In genomic region chr15:65049418-65049840, GRCh38 we compare ENCODE assay signal across 9 cellular contexts. TPM values are rescaled to one million over a fixed set of nuclear protein-coding genes. Genes with fewer than 3 reads are reported as not detected.
DNase-seq lines count a peak whose midpoint lies in the region; ATAC-seq and TF ChIP-seq lines count a peak whose summit lies in the region.
"Had no signal": no experiment of that assay in that cellular context is flagged by ENCODE, and none has a peak within 500 bp of the region (broad histone marks: within the 10 kb centered on the region; RNA-seq: fewer than 3 reads in every experiment).

No MANE protein-coding gene starts in this region.

- H3K27me3 ChIP-seq in left ventricle myocardium inferior (ENCODE audit: low read depth) (no peaks in the 10 kb centered on the region), prostate gland (replicated peaks; ENCODE audit: insufficient read depth) (no peaks in the 10 kb centered on the region), upper lobe of right lung (no peaks in the 10 kb centered on the region)

- H3K4me3 ChIP-seq in left ventricle myocardium inferior (peak overlapping the region; percentile 59), prostate gland (peak overlapping the region in 1 of 2 donors; percentile 19), upper lobe of right lung (peak overlapping the region; percentile 26)

- H3K9me3 ChIP-seq in left ventricle myocardium inferior (replicated peaks) (no peaks in the 10 kb centered on the region), prostate gland (no peaks in the 10 kb centered on the region), upper lobe of right lung (no peaks in the 10 kb centered on the region)

- WGBS in prostate gland: 11% methylated on average over 19 of the region's 19 CpGs

- no peak for TF ChIP-seq POLR2A in prostate gland (IDR thresholded peaks at IDR 0.05)

- DNase-seq in GM03348 (ENCODE audit: low spot score) (peak; percentile 99), NCI-H1436 (lab: John Stamatoyannopoulos, UW) (peak; percentile 99), T-helper 1 cell (peak; percentile 69 to 84 (median 80)), amniotic stem cell (lab: John Stamatoyannopoulos, UW) (peak; percentile 74), left ventricle myocardium inferior (peak; percentile 90), prostate gland (ENCODE audit: low spot score) (peak; percentile 89), upper lobe of right lung (peak; percentile 93)

- intact Hi-C loops in left ventricle myocardium inferior (cut with micrococcal nuclease) (no loop called here), prostate gland (cut with DNase I) (no loop called here), upper lobe of right lung (cut with DNase I) (no loop called here)

- H3K27ac ChIP-seq in left ventricle myocardium inferior (replicated peaks) (no peak overlapping the region), prostate gland (no peak overlapping the region), upper lobe of right lung (no peak overlapping the region)

- H3K4me1 ChIP-seq in left ventricle myocardium inferior: peaks cover 32% of the 10 kb centered on the region
- no peaks in the 10 kb centered on the region for H3K4me1 ChIP-seq in prostate gland (replicated peaks)
- H3K4me1 ChIP-seq in upper lobe of right lung: peaks cover 22% of the 10 kb centered on the region

- TF ChIP-seq CTCF in left ventricle myocardium inferior (IDR thresholded peaks at IDR 0.05; ENCODE audit: borderline replicate concordance): no peak
- no peak for TF ChIP-seq CTCF in prostate gland (IDR thresholded peaks at IDR 0.05)
- TF ChIP-seq CTCF in upper lobe of right lung (IDR thresholded peaks at IDR 0.05): no peak

- H3K36me3 ChIP-seq in left ventricle myocardium inferior: no peaks in the 10 kb centered on the region
- H3K36me3 ChIP-seq in prostate gland: no peaks in the 10 kb centered on the region
- no peaks in the 10 kb centered on the region for H3K36me3 ChIP-seq in upper lobe of right lung

- ATAC-seq in HG02610 (IDR thresholded peaks at IDR 0.05; ENCODE audit: unreplicated experiment) (peak; percentile 81), upper lobe of right lung (peak; percentile 86)

RNA-seq across cellular contexts. Expression of gene SLC51B, which starts 4.2 kb away (rescaled TPM):
- total RNA-seq in left ventricle myocardium inferior: not detected
- under 1 TPM in 1 of 2 donors, not detected in 1; 0.68 TPM for total RNA-seq in prostate gland
- 3.8 TPM for total RNA-seq in upper lobe of right lung
- total RNA-seq: temporal lobe had no signal

RNA-seq across cellular contexts. Expression of gene RASL12, which starts 18.4 kb away (rescaled TPM):
- total RNA-seq in left ventricle myocardium inferior (12.9 TPM), prostate gland (100 to 1,000 TPM in 1 of 2 donors, 10 to 100 TPM in 1; 56.3 to 124 TPM), upper lobe of right lung (20.2 TPM)

RNA-seq across cellular contexts. Expression of gene MTFMT, which starts 20.0 kb away (rescaled TPM):
- 18.6 TPM for total RNA-seq in left ventricle myocardium inferior
- 10 to 100 TPM; 31.0 to 37.9 TPM for total RNA-seq in prostate gland
- 13.7 TPM for total RNA-seq in upper lobe of right lung

RNA-seq across cellular contexts. Expression of gene KBTBD13, which starts 27.1 kb away (rescaled TPM):
- total RNA-seq in left ventricle myocardium inferior (5.2 TPM), prostate gland (under 1 TPM in 1 of 2 donors, not detected in 1; 0.57 TPM), upper lobe of right lung (not detected)
- total RNA-seq: temporal lobe had no signal

RNA-seq across cellular contexts. Expression of gene SPG21, which starts 59.7 kb away (rescaled TPM):
- 47.2 TPM for total RNA-seq in left ventricle myocardium inferior
- 10 to 100 TPM; 95.8 to 98.8 TPM for total RNA-seq in prostate gland
- total RNA-seq in upper lobe of right lung: 107 TPM
